Comparison of ENCODE assay signal across 18 cellular contexts in the genomic region with DNA sequence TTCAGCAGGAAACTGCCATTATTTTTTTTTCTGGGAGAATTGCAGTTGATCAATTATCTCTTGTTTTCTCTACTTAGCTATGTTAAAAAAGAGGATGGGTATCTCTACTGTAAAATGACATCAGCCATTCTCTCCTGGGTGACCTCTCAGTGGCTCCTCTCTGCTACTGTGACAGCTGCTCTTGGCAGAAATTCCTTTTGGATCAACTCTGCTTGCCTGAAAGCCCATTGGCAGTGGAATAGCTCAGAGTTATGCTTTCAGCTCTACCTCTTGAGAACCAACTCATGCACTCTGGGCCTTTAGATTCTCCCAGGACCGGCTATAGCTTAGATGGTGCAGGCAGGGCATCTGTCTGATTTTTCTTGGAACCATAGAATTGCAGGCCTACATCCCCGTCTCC.
DNase-seq lines count a peak whose midpoint lies in the region; ATAC-seq and TF ChIP-seq lines count a peak whose summit lies in the region.
"Had no signal": no experiment of that assay in that cellular context is flagged by ENCODE, and none has a peak within 500 bp of the region (broad histone marks: within the 10 kb centered on the region; RNA-seq: fewer than 3 reads in every experiment).

No MANE protein-coding gene starts in this region.

- no peaks in the 10 kb centered on the region for H3K79me1 ChIP-seq in mesenchymal stem cell (replicated peaks; ENCODE audit: low read length, poor library complexity, severe bottlenecking)

- H3K36me3 ChIP-seq in cardiac muscle cell (no peaks in the 10 kb centered on the region), mesenchymal stem cell (ENCODE audit: control insufficient read depth in 1 of 2, insufficient read depth in 2 of 2, low read depth in 1 of 2, low read length in 2 of 2) (no peaks in the 10 kb centered on the region)

- no peak overlapping the region for H2AK5ac ChIP-seq in mesenchymal stem cell (ENCODE audit: low read length, severe bottlenecking)

- H3K9me3 ChIP-seq in cardiac muscle cell (ENCODE audit: low read depth) (no peaks in the 10 kb centered on the region), mesenchymal stem cell (ENCODE audit: control insufficient read depth, low read length) (no peaks in the 10 kb centered on the region)
- H3K9me3 ChIP-seq: A549, Caco-2 had no signal

- H4K91ac ChIP-seq in mesenchymal stem cell (ENCODE audit: low read length): no peak overlapping the region

- H3K4me1 ChIP-seq in cardiac muscle cell (ENCODE audit: low read depth) (peaks cover 5% of the 10 kb centered on the region), mesenchymal stem cell (ENCODE audit: control insufficient read depth, insufficient read depth, low read depth, low read length) (peaks cover 2% of the 10 kb centered on the region)
- H3K4me1 ChIP-seq: A549, Caco-2 had no signal

- H3K23ac ChIP-seq in mesenchymal stem cell (ENCODE audit: low read length in 2 of 2): no peak overlapping the region

- H3K4me2 ChIP-seq in mesenchymal stem cell (ENCODE audit: low read length, poor library complexity, severe bottlenecking): no peak overlapping the region
- H3K4me2 ChIP-seq: A549 had no signal

- H2BK5ac ChIP-seq in mesenchymal stem cell (ENCODE audit: low read depth, low read length, poor library complexity, severe bottlenecking): no peak overlapping the region

- no peak overlapping the region for H2BK15ac ChIP-seq in mesenchymal stem cell (ENCODE audit: low read depth, poor library complexity, severe bottlenecking)

- H2AFZ ChIP-seq in mesenchymal stem cell (ENCODE audit: low read depth, low read length): no peak overlapping the region

- ATAC-seq in GM19328 (IDR thresholded peaks at IDR 0.05; ENCODE audit: unreplicated experiment) (no peak), GM19463 (IDR thresholded peaks at IDR 0.05; ENCODE audit: unreplicated experiment) (no peak)
- ATAC-seq: A549, SK-N-SH treated with all-trans-retinoic acid at 6 μM for 48 hours had no signal

- no peak for TF ChIP-seq CTCF in cardiac muscle cell (IDR thresholded peaks at IDR 0.05; ENCODE audit: low read depth, low read length)

- no peak overlapping the region for H3K18ac ChIP-seq in mesenchymal stem cell (ENCODE audit: low read depth in 1 of 2, low read length in 2 of 2)

- H3K4ac ChIP-seq in mesenchymal stem cell (ENCODE audit: low read depth in 1 of 2, low read length in 2 of 2): no peak overlapping the region

- no peak overlapping the region for H2BK12ac ChIP-seq in mesenchymal stem cell (ENCODE audit: low read length in 2 of 2)

- H3K14ac ChIP-seq in mesenchymal stem cell (ENCODE audit: low read length in 2 of 2): no peak overlapping the region

- in situ Hi-C loops in G401 (cut with HindIII; ENCODE audit: low sequenced_read_pairs): no loop called here
- in situ Hi-C loops in KBM-7 (cut with MboI; ENCODE audit: low pct_unique_long_range_greater_than_20kb, low sequenced_read_pairs): no loop called here

- H2BK120ac ChIP-seq in mesenchymal stem cell (ENCODE audit: low read depth, low read length): no peak overlapping the region

- no peak overlapping the region for H3K9ac ChIP-seq in mesenchymal stem cell (ENCODE audit: low read length)

- H3K27ac ChIP-seq in cardiac muscle cell: peak overlapping the region; percentile 8
- no peak overlapping the region for H3K27ac ChIP-seq in mesenchymal stem cell (ENCODE audit: low read length, poor library complexity, severe bottlenecking)
- H3K27ac ChIP-seq: A549 had no signal

- DNase-seq in G401 (ENCODE audit: low spot score) (peak; percentile 55), NCI-H446 treated with DMSO at 0.1 percent for 48 hours (lab: John Stamatoyannopoulos, UW) (peak; percentile 22), cardiac muscle cell (ENCODE audit: low read depth in 1 of 2, low spot score in 1 of 2) (peak in 1 of 2 donors; percentile 42), mesenchymal stem cell (no peak), KBM-7 (no peak), hepatic stellate cell (ENCODE audit: low spot score) (no peak)
- DNase-seq: Caco-2; CD4-positive, alpha-beta T cell; DMS153; GF-D8; NCI-H1105; NCI-H187; NCI-H526 treated with DMSO at 0.1 percent for 48 hours; SHP77 had no signal

- H3K4me3 ChIP-seq in cardiac muscle cell: no peak overlapping the region
- no peak overlapping the region for H3K4me3 ChIP-seq in mesenchymal stem cell (ENCODE audit: insufficient read depth in 1 of 2, low read depth in 1 of 2, low read length in 2 of 2)
- H3K4me3 ChIP-seq: A549 had no signal

- H3K27me3 ChIP-seq in cardiac muscle cell (no peaks in the 10 kb centered on the region), mesenchymal stem cell (ENCODE audit: control insufficient read depth in 1 of 2, insufficient read depth in 1 of 2, low read length in 2 of 2) (no peaks in the 10 kb centered on the region)

- WGBS in mesenchymal stem cell: 81% methylated on average over 2 of the region's 2 CpGs

- peak overlapping the region; percentile 15 for H4K8ac ChIP-seq in mesenchymal stem cell (ENCODE audit: low read length)

Comparison
In these comparisons a context has a peak if more than half of its experiments do, and no peak if none do; other contexts are left out.
1. DNase-seq: peak in G401 (single experiment) and NCI-H446 treated with DMSO at 0.1 percent for 48 hours (single experiment); none in mesenchymal stem cell (single experiment), KBM-7 (single experiment) and hepatic stellate cell (single experiment).